8 cellular contexts compared by ENCODE assay signal in genomic region chr7:35036361-35037171, GRCh38. TPM values are rescaled to one million over a fixed set of nuclear protein-coding genes. Genes with fewer than 3 reads are reported as not detected.
DNase-seq lines count a peak whose midpoint lies in the region; ATAC-seq and TF ChIP-seq lines count a peak whose summit lies in the region.

No MANE protein-coding gene starts in this region.

- H2AK5ac ChIP-seq in neuronal stem cell (ENCODE audit: low read depth, low read length) = no peak overlapping the region

- H2BK120ac ChIP-seq in neuronal stem cell (ENCODE audit: low read depth, low read length) = no peak overlapping the region

- H3K9me3 ChIP-seq in neuronal stem cell (replicated peaks in 1 of 2; ENCODE audit: control insufficient read depth in 2 of 2, insufficient read depth in 1 of 2, low read depth in 1 of 2, low read length in 2 of 2) (no peaks in the 10 kb centered on the region), upper lobe of right lung (no peaks in the 10 kb centered on the region)

- peak overlapping the region; percentile 84 for H3K18ac ChIP-seq in neuronal stem cell (ENCODE audit: low read length)

- no peaks in the 10 kb centered on the region for H3K36me3 Mint-ChIP-seq in activated naive CD4-positive, alpha-beta T cell treated with anti-CD3 and anti-CD28 coated beads, Interleukin-2, amount 10 ng/mL, durations not matched to agents 7 days and 5 days

- no peak overlapping the region for H3K9ac ChIP-seq in neuronal stem cell (ENCODE audit: low read depth, low read length, poor library complexity)

- no CpG with 5 or more reads among the region's 61 CpGs for WGBS in neuronal stem cell (ENCODE audit: extremely low coverage in 2 of 2, insufficient read length in 2 of 2, insufficient replicate concordance in 1 of 2), 2 donors

- H3K4me2 ChIP-seq in neuronal stem cell (ENCODE audit: insufficient read depth, low read length, poor library complexity, severe bottlenecking) = peak overlapping the region; percentile 61

- H2AFZ ChIP-seq in neuronal stem cell (ENCODE audit: low read length) = peak overlapping the region; percentile 94

- intact Hi-C loops in upper lobe of right lung (cut with DNase I) = no loop called here

- H2BK12ac ChIP-seq in neuronal stem cell (ENCODE audit: low read length) = no peak overlapping the region

- no peak overlapping the region for H2BK5ac ChIP-seq in neuronal stem cell (ENCODE audit: low read length)

- DNase-seq in AG08395 (ENCODE audit: low spot score) (peak; percentile 71), RPMI8226 (peak; percentile 69), globus pallidus (ENCODE audit: low spot score) (peak; percentile 62), neuronal stem cell (ENCODE audit: low spot score) (peak; percentile 60), upper lobe of right lung (peak; percentile 84)
- peak; percentile 63 for DNase-seq in activated naive CD4-positive, alpha-beta T cell treated with anti-CD3 and anti-CD28 coated beads, Interleukin-2, amount 10 ng/mL, durations not matched to agents 7 days and 5 days

- CTCF ChIA-PET in activated naive CD4-positive, alpha-beta T cell treated with anti-CD3 and anti-CD28 coated beads, Interleukin-2, amount 10 ng/mL, durations not matched to agents 7 days and 5 days (lab: Charles Lee) = interaction anchor here (0.9 kb wide), 1 partner anchor 213 kb away, joined by 5 read pairs; no protein-coding TSS in a partner anchor

- H3K27ac ChIP-seq in neuronal stem cell (replicated peaks; ENCODE audit: low read length) = peak overlapping the region; percentile 91
- peak overlapping the region; percentile 76 for H3K27ac ChIP-seq in upper lobe of right lung

- peak overlapping the region; percentile 86 for H3K27ac Mint-ChIP-seq in activated naive CD4-positive, alpha-beta T cell treated with anti-CD3 and anti-CD28 coated beads, Interleukin-2, amount 10 ng/mL, durations not matched to agents 7 days and 5 days

- no peak for TF ChIP-seq CTCF in upper lobe of right lung (IDR thresholded peaks at IDR 0.05)

- ATAC-seq in GM18907 (IDR thresholded peaks at IDR 0.05; ENCODE audit: unreplicated experiment) (peak; percentile 26), HG03521 (IDR thresholded peaks at IDR 0.05; ENCODE audit: unreplicated experiment) (peak; percentile 11), upper lobe of right lung (peak; percentile 16)

- H3K27me3 ChIP-seq in neuronal stem cell (ENCODE audit: control insufficient read depth in 3 of 3, insufficient read depth in 3 of 3, low read depth in 1 of 3, low read length in 3 of 3) = no peaks in the 10 kb centered on the region
- H3K27me3 ChIP-seq in upper lobe of right lung = no peaks in the 10 kb centered on the region

- H3K4me1 Mint-ChIP-seq in activated naive CD4-positive, alpha-beta T cell treated with anti-CD3 and anti-CD28 coated beads, Interleukin-2, amount 10 ng/mL, durations not matched to agents 7 days and 5 days = peaks cover 30% of the 10 kb centered on the region

- no peak overlapping the region for H3K23ac ChIP-seq in neuronal stem cell (ENCODE audit: low read depth, low read length, poor library complexity)

- H3K4me3 Mint-ChIP-seq in activated naive CD4-positive, alpha-beta T cell treated with anti-CD3 and anti-CD28 coated beads, Interleukin-2, amount 10 ng/mL, durations not matched to agents 7 days and 5 days = peak overlapping the region; percentile 90

- H3K9me3 Mint-ChIP-seq in activated naive CD4-positive, alpha-beta T cell treated with anti-CD3 and anti-CD28 coated beads, Interleukin-2, amount 10 ng/mL, durations not matched to agents 7 days and 5 days = no peaks in the 10 kb centered on the region

- H4K8ac ChIP-seq in neuronal stem cell (ENCODE audit: low read depth, low read length) = no peak overlapping the region

- H3K4me1 ChIP-seq in neuronal stem cell (ENCODE audit: control insufficient read depth in 2 of 2, insufficient read depth in 1 of 2, low read depth in 1 of 2, low read length in 2 of 2) (peaks cover 2 to 5% of the 10 kb centered on the region in 2 donors), upper lobe of right lung (peaks cover 28% of the 10 kb centered on the region)

- H4K91ac ChIP-seq in neuronal stem cell (ENCODE audit: low read depth, low read length, poor library complexity) = no peak overlapping the region

- H2BK15ac ChIP-seq in neuronal stem cell (ENCODE audit: low read length) = peak overlapping the region; percentile 41

- H3K36me3 ChIP-seq in neuronal stem cell (replicated peaks in 1 of 2; ENCODE audit: control insufficient read depth in 2 of 2, insufficient read depth in 2 of 2, low read length in 2 of 2) (no peaks in the 10 kb centered on the region), upper lobe of right lung (no peaks in the 10 kb centered on the region)

- H3K79me1 ChIP-seq in neuronal stem cell (ENCODE audit: low read depth, low read length) = no peaks in the 10 kb centered on the region

- peaks cover 10% of the 10 kb centered on the region for H3K27me3 Mint-ChIP-seq in activated naive CD4-positive, alpha-beta T cell treated with anti-CD3 and anti-CD28 coated beads, Interleukin-2, amount 10 ng/mL, durations not matched to agents 7 days and 5 days

- H3K14ac ChIP-seq in neuronal stem cell (ENCODE audit: low read length) = no peak overlapping the region

- H3K4ac ChIP-seq in neuronal stem cell (ENCODE audit: low read length) = no peak overlapping the region

- H3K4me3 ChIP-seq in neuronal stem cell (ENCODE audit: low read length in 2 of 2) (peak overlapping the region; percentile 88), upper lobe of right lung (peak overlapping the region; percentile 76)

RNA-seq across cellular contexts. Expression of gene DPY19L1, which starts 0.7 kb away (rescaled TPM):
- polyA plus RNA-seq in neuronal stem cell (2013, experiment 1 of 2) = 19.7 TPM
- polyA plus RNA-seq in neuronal stem cell (2013, experiment 2 of 2) = 19.8 TPM
- 52.0 TPM for total RNA-seq in upper lobe of right lung

Comparison
In these comparisons a context has a peak if more than half of its experiments do, and no peak if none do; other contexts are left out.
1. Peak in every context shown above with its lines: DNase-seq, ATAC-seq, H3K4me3 ChIP-seq and H3K27ac ChIP-seq.